17 cellular contexts compared by ENCODE assay signal in genomic region chr9:20065076-20065475, GRCh38.
"Had no signal": no experiment of that assay in that cellular context is flagged by ENCODE, and none has a peak within 500 bp of the region (broad histone marks: within the 10 kb centered on the region; RNA-seq: fewer than 3 reads in every experiment).

No MANE protein-coding gene starts in this region.

- H3K27ac ChIP-seq: adrenal gland, epithelial cell of prostate, prostate gland, right lobe of liver, upper lobe of left lung had no signal

- H3K4me3 ChIP-seq: adrenal gland, prostate gland, right lobe of liver, spleen, upper lobe of left lung had no signal

- H3K9me3 ChIP-seq: adrenal gland, prostate gland, right lobe of liver, spleen, upper lobe of left lung had no signal

- H3K27me3 Mint-ChIP-seq: central memory CD8-positive, alpha-beta T cell had no signal

- H3K36me3 ChIP-seq: adrenal gland, prostate gland, right lobe of liver, spleen, upper lobe of left lung had no signal

- H3K4me1 ChIP-seq: adrenal gland, prostate gland, right lobe of liver, upper lobe of left lung had no signal

- DNase-seq: activated CD4-positive, alpha-beta memory T cell treated with anti-CD3 and anti-CD28 coated beads, Interleukin-2, amount 10 ng/mL, durations not matched to agents 7 days and 5 days; activated CD8-positive, alpha-beta memory T cell treated with anti-CD3 and anti-CD28 coated beads, Interleukin-2, amount 50 U/mL, for 48 hours; activated naive CD4-positive, alpha-beta T cell treated with Interleukin-2 at 50 U/mL for 16 hours; adrenal gland; effector memory CD4-positive, alpha-beta T cell; hippocampal formation; kidney glomerular epithelial cell; occipital lobe; right lobe of liver; spleen; stimulated activated CD4-positive, alpha-beta T cell treated with anti-CD3 and anti-CD28 coated beads, Interleukin-1b, Interleukin-23, amount 100 ng/mL, for 48 hours; stimulated activated naive CD4-positive, alpha-beta T cell treated with Interleukin-2 at 50 U/mL for 16 hours; T-helper 17 cell; upper lobe of left lung had no signal

- H3K4me3 Mint-ChIP-seq: activated CD4-positive, alpha-beta memory T cell treated with anti-CD3 and anti-CD28 coated beads, Interleukin-2, amount 10 ng/mL, durations not matched to agents 7 days and 5 days; central memory CD8-positive, alpha-beta T cell; T-helper 17 cell had no signal

- H3K4me1 Mint-ChIP-seq: activated CD4-positive, alpha-beta memory T cell treated with anti-CD3 and anti-CD28 coated beads, Interleukin-2, amount 10 ng/mL, durations not matched to agents 7 days and 5 days had no signal

- H3K27ac Mint-ChIP-seq: activated CD4-positive, alpha-beta memory T cell treated with anti-CD3 and anti-CD28 coated beads, Interleukin-2, amount 10 ng/mL, durations not matched to agents 7 days and 5 days; T-helper 17 cell had no signal

- H3K9me3 Mint-ChIP-seq: central memory CD8-positive, alpha-beta T cell had no signal

- H3K27me3 ChIP-seq: adrenal gland, right lobe of liver, spleen, upper lobe of left lung had no signal

- ATAC-seq: right lobe of liver, T-helper 17 cell had no signal
